In genomic region chr7:151704969-151705743, GRCh38 we compare ENCODE assay signal across 13 cellular contexts.
DNase-seq lines count a peak whose midpoint lies in the region; ATAC-seq and TF ChIP-seq lines count a peak whose summit lies in the region.
"Had no signal": no experiment of that assay in that cellular context is flagged by ENCODE, and none has a peak within 500 bp of the region (broad histone marks: within the 10 kb centered on the region; RNA-seq: fewer than 3 reads in every experiment).

No MANE protein-coding gene starts in this region.

- no peaks in the 10 kb centered on the region for H3K27me3 ChIP-seq in HUES64 (ENCODE audit: insufficient read depth, low read length)
- H3K27me3 ChIP-seq in ascending aorta = no peaks in the 10 kb centered on the region
- H3K27me3 ChIP-seq in iPS-18a (ENCODE audit: control insufficient read depth, insufficient read depth, low read length) = peaks cover 3% of the 10 kb centered on the region
- H3K27me3 ChIP-seq in skeletal muscle satellite cell (ENCODE audit: control insufficient read depth, insufficient read depth, low read length) = peaks cover 6% of the 10 kb centered on the region
- H3K27me3 ChIP-seq: Peyer's patch, suprapubic skin had no signal

- H3K4me3 ChIP-seq in HUES64 (ENCODE audit: low read length) (peak overlapping the region; percentile 29), ascending aorta (peak overlapping the region; percentile 9 to 49), iPS-18a (ENCODE audit: low read length) (peak overlapping the region; percentile 42), skeletal muscle satellite cell (ENCODE audit: low read length) (no peak overlapping the region)
- H3K4me3 ChIP-seq: Peyer's patch, suprapubic skin had no signal

- H3K4me2 ChIP-seq in skeletal muscle satellite cell (ENCODE audit: low read length) = peak overlapping the region; percentile 22

- WGBS in HUES64 = 53% methylated on average over 18 of the region's 18 CpGs

- H3K27ac ChIP-seq in HUES64 (ENCODE audit: low read depth, low read length) (no peak overlapping the region), ascending aorta (no peak overlapping the region), iPS-18a (ENCODE audit: low read length) (no peak overlapping the region)
- H3K27ac ChIP-seq: suprapubic skin had no signal

- TF ChIP-seq CTCF in ascending aorta (IDR thresholded peaks at IDR 0.05) = no peak

- no peak overlapping the region for H3K9ac ChIP-seq in HUES64 (ENCODE audit: low read depth, low read length)
- H3K9ac ChIP-seq in iPS-18a (ENCODE audit: low read length) = no peak overlapping the region
- H3K9ac ChIP-seq in skeletal muscle satellite cell (ENCODE audit: low read depth, low read length) = no peak overlapping the region

- H3K4me1 ChIP-seq in HUES64 (ENCODE audit: insufficient read depth, low read length) (peaks cover 8% of the 10 kb centered on the region), ascending aorta (peaks cover 0 to 14% of the 10 kb centered on the region in 2 donors), iPS-18a (ENCODE audit: control insufficient read depth, low read depth, low read length) (no peaks in the 10 kb centered on the region), skeletal muscle satellite cell (ENCODE audit: control insufficient read depth, insufficient read depth, low read length) (peaks cover 22% of the 10 kb centered on the region)

- no peaks in the 10 kb centered on the region for H3K36me3 ChIP-seq in HUES64 (ENCODE audit: insufficient read depth, low read length)
- no peaks in the 10 kb centered on the region for H3K36me3 ChIP-seq in ascending aorta
- H3K36me3 ChIP-seq in iPS-18a (ENCODE audit: control insufficient read depth, low read depth, low read length) = no peaks in the 10 kb centered on the region
- H3K36me3 ChIP-seq in skeletal muscle satellite cell (ENCODE audit: insufficient read depth, low read length) = no peaks in the 10 kb centered on the region
- H3K36me3 ChIP-seq: Peyer's patch, suprapubic skin had no signal

- H3K9me3 ChIP-seq in HUES64 (ENCODE audit: insufficient read depth, low read depth, low read length) (no peaks in the 10 kb centered on the region), ascending aorta (no peaks in the 10 kb centered on the region), iPS-18a (ENCODE audit: control insufficient read depth, low read depth, low read length) (no peaks in the 10 kb centered on the region), skeletal muscle satellite cell (replicated peaks; ENCODE audit: low read length) (no peaks in the 10 kb centered on the region)
- H3K9me3 ChIP-seq: Peyer's patch, suprapubic skin had no signal

- DNase-seq in ascending aorta (ENCODE audit: low spot score in 2 of 2) (no peak), DMS 273 (lab: John Stamatoyannopoulos, UW; ENCODE audit: unreplicated experiment) (no peak)
- DNase-seq: effector CD8-positive, alpha-beta T cell; GOT3; T1000 had no signal

- intact Hi-C loops in ascending aorta (cut with DNase I) = loop anchor here (1.0 to 5.0 kb wide), 2 partner anchors 79 to 133 kb away; no protein-coding TSS in a partner anchor

- ATAC-seq in GM21381 (IDR thresholded peaks at IDR 0.05; ENCODE audit: unreplicated experiment) (no peak), HG03280 (IDR thresholded peaks at IDR 0.05; ENCODE audit: unreplicated experiment) (no peak), GM19467 (IDR thresholded peaks at IDR 0.05; ENCODE audit: unreplicated experiment) (no peak)
